In genomic region chr20:24663496-24663895, GRCh38 we compare ENCODE assay signal across 1 cellular context.
TF ChIP-seq lines count a peak whose summit lies in the region.

No MANE protein-coding gene starts in this region.

TF ChIP-seq in IMR-90, 13 proteins besides CTCF, POLR2A, EP300 and RAD21 (continued from another document):
- TF ChIP-seq USF2 (IDR thresholded peaks at IDR 0.05; ENCODE audit: low read depth, low read length): no peak
